Comparison of ENCODE assay signal across 1 cellular context in the genomic region with DNA sequence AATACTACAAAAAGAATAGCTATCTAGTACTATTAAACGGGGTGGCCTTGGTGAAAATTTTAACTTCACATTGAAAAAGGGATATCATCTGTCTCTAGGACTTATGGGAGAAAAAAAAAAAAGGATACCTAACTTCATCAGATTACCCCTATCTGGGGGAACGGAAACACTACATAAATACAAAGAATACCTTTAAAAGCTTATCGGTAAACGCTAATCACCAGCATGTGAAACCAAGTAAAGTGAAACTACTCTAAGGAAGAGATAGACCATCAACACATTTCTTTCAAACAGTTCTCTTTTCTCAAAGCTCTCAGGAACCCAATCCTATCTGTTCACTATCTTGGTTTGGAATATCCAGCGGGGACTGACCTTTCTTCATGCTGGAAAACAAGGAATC.
TF ChIP-seq lines count a peak whose summit lies in the region.

No MANE protein-coding gene starts in this region.

TF ChIP-seq in GM23338, 12 proteins besides CTCF, POLR2A, EP300 and RAD21:
- TF ChIP-seq, protein P1, sequence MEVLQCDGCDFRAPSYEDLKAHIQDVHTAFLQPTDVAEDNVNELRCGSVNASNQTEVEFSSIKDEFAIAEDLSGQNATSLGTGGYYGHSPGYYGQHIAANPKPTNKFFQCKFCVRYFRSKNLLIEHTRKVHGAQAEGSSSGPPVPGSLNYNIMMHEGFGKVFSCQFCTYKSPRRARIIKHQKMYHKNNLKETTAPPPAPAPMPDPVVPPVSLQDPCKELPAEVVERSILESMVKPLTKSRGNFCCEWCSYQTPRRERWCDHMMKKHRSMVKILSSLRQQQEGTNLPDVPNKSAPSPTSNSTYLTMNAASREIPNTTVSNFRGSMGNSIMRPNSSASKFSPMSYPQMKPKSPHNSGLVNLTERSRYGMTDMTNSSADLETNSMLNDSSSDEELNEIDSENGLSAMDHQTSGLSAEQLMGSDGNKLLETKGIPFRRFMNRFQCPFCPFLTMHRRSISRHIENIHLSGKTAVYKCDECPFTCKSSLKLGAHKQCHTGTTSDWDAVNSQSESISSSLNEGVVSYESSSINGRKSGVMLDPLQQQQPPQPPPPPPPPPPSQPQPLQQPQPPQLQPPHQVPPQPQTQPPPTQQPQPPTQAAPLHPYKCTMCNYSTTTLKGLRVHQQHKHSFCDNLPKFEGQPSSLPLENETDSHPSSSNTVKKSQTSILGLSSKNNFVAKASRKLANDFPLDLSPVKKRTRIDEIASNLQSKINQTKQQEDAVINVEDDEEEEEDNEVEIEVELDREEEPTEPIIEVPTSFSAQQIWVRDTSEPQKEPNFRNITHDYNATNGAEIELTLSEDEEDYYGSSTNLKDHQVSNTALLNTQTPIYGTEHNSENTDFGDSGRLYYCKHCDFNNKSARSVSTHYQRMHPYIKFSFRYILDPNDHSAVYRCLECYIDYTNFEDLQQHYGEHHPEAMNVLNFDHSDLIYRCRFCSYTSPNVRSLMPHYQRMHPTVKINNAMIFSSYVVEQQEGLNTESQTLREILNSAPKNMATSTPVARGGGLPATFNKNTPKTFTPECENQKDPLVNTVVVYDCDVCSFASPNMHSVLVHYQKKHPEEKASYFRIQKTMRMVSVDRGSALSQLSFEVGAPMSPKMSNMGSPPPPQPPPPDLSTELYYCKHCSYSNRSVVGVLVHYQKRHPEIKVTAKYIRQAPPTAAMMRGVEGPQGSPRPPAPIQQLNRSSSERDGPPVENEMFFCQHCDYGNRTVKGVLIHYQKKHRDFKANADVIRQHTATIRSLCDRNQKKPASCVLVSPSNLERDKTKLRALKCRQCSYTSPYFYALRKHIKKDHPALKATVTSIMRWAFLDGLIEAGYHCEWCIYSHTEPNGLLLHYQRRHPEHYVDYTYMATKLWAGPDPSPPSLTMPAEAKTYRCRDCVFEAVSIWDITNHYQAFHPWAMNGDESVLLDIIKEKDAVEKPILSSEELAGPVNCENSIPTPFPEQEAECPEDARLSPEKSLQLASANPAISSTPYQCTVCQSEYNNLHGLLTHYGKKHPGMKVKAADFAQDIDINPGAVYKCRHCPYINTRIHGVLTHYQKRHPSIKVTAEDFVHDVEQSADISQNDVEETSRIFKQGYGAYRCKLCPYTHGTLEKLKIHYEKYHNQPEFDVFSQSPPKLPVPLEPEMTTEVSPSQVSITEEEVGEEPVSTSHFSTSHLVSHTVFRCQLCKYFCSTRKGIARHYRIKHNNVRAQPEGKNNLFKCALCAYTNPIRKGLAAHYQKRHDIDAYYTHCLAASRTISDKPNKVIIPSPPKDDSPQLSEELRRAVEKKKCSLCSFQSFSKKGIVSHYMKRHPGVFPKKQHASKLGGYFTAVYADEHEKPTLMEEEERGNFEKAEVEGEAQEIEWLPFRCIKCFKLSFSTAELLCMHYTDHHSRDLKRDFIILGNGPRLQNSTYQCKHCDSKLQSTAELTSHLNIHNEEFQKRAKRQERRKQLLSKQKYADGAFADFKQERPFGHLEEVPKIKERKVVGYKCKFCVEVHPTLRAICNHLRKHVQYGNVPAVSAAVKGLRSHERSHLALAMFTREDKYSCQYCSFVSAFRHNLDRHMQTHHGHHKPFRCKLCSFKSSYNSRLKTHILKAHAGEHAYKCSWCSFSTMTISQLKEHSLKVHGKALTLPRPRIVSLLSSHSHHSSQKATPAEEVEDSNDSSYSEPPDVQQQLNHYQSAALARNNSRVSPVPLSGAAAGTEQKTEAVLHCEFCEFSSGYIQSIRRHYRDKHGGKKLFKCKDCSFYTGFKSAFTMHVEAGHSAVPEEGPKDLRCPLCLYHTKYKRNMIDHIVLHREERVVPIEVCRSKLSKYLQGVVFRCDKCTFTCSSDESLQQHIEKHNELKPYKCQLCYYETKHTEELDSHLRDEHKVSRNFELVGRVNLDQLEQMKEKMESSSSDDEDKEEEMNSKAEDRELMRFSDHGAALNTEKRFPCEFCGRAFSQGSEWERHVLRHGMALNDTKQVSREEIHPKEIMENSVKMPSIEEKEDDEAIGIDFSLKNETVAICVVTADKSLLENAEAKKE (CRISPR knock-in tag; IDR thresholded peaks at IDR 0.05): no peak
- TF ChIP-seq EZH2phosphoT487 (IDR thresholded peaks at IDR 0.05; ENCODE audit: unreplicated experiment): no peak
- TF ChIP-seq, protein P2, sequence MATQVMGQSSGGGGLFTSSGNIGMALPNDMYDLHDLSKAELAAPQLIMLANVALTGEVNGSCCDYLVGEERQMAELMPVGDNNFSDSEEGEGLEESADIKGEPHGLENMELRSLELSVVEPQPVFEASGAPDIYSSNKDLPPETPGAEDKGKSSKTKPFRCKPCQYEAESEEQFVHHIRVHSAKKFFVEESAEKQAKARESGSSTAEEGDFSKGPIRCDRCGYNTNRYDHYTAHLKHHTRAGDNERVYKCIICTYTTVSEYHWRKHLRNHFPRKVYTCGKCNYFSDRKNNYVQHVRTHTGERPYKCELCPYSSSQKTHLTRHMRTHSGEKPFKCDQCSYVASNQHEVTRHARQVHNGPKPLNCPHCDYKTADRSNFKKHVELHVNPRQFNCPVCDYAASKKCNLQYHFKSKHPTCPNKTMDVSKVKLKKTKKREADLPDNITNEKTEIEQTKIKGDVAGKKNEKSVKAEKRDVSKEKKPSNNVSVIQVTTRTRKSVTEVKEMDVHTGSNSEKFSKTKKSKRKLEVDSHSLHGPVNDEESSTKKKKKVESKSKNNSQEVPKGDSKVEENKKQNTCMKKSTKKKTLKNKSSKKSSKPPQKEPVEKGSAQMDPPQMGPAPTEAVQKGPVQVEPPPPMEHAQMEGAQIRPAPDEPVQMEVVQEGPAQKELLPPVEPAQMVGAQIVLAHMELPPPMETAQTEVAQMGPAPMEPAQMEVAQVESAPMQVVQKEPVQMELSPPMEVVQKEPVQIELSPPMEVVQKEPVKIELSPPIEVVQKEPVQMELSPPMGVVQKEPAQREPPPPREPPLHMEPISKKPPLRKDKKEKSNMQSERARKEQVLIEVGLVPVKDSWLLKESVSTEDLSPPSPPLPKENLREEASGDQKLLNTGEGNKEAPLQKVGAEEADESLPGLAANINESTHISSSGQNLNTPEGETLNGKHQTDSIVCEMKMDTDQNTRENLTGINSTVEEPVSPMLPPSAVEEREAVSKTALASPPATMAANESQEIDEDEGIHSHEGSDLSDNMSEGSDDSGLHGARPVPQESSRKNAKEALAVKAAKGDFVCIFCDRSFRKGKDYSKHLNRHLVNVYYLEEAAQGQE (IDR thresholded peaks at IDR 0.05; ENCODE audit: unreplicated experiment): no peak
- TF ChIP-seq JUNB (IDR thresholded peaks at IDR 0.05; ENCODE audit: unreplicated experiment): no peak
- no peak for TF ChIP-seq POLR2AphosphoS5 (IDR thresholded peaks at IDR 0.05; ENCODE audit: low read depth)
- no peak for TF ChIP-seq EZH2 (IDR thresholded peaks at IDR 0.05; ENCODE audit: low read depth, unreplicated experiment)
- TF ChIP-seq, protein P3, sequence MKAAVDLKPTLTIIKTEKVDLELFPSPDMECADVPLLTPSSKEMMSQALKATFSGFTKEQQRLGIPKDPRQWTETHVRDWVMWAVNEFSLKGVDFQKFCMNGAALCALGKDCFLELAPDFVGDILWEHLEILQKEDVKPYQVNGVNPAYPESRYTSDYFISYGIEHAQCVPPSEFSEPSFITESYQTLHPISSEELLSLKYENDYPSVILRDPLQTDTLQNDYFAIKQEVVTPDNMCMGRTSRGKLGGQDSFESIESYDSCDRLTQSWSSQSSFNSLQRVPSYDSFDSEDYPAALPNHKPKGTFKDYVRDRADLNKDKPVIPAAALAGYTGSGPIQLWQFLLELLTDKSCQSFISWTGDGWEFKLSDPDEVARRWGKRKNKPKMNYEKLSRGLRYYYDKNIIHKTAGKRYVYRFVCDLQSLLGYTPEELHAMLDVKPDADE (IDR thresholded peaks at IDR 0.05): no peak
- TF ChIP-seq STAT1 (IDR thresholded peaks at IDR 0.05; ENCODE audit: unreplicated experiment): no peak
- no peak for TF ChIP-seq NANOG (IDR thresholded peaks at IDR 0.05; ENCODE audit: borderline replicate concordance)
- TF ChIP-seq ZNF114 (CRISPR knock-in tag; IDR thresholded peaks at IDR 0.05): no peak
- no peak for TF ChIP-seq ZNF331 (CRISPR knock-in tag; IDR thresholded peaks at IDR 0.05; ENCODE audit: low read depth)
- TF ChIP-seq CREB1 (CRISPR knock-in tag; IDR thresholded peaks at IDR 0.05; ENCODE audit: low read depth): no peak
